In the genomic region with DNA sequence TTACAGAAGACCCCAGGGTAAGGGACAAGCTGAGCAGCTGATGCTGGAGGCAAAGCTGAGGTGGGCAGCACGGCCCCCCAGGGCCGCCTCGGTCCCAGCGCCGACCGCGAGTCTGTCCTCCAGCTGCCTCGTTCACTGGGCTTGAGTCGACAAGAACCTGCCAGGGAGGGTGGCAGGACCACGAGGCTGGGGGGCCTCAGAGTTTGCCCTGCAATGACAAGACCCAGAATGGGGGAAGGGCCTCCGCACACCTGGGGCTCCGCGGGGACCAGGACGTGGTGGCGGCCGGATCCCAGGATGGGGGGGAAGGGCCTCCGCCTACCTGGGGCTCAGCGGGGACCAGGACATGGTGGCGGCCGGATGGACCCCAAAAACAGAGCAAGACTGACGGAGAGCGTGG, we compare ENCODE assay signal across 1 cellular context.
TF ChIP-seq lines count a peak whose summit lies in the region.

No MANE protein-coding gene starts in this region.

TF ChIP-seq in H1, 55 proteins besides CTCF, POLR2A, EP300 and RAD21:
- no peak for TF ChIP-seq YY1 (IDR thresholded peaks at IDR 0.05; ENCODE audit: low read depth, low read length)
- no peak for TF ChIP-seq MAFK (IDR thresholded peaks at IDR 0.05; ENCODE audit: low read depth, low read length)
TF ChIP-seq in H1: peak in this region for 0.
